In the genomic region with DNA sequence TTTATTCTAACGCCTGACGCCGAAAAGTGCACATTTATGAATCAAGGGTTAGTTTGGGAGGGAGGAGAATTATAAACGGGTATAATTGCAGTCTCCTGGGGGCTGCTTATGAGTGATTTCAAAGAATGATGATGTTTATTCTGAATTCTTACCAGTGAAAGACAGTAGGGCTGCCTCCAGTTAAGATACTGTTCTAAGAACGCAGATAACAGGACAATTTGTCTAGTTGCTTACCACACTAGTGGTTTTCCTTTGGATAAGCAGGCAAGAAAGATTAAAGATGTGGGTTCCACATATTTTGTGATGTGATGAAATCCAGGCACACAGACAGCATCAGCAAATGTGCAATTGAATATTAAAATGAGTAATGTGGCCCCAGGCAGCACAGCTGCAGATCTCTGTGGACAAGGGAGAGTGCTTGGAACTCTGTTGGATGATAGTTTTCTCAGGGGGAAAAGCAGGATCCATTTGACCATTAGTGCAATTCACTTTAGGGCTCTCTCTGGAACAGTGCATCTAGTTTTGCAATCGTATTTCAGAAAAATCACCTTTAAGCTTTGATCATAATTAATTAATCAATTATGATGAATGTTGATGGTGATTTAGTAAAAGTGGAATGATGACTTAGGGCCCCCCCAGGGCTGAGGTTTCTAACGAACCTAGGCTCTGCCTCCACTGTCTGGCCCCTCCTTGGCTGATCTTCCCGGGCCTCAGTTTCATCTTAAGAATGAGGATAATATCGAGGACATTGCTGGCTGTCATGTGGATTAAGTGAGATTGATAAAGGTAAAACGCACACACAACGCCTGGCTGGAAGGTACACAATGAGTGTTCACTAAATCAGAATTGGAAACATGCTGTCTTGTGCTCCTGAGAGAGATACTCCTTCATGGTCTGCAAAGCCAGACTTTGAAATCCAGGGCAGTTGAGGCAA, we compare ENCODE assay signal across 15 cellular contexts. TPM values are rescaled to one million over a fixed set of nuclear protein-coding genes. Genes with fewer than 3 reads are reported as not detected.
DNase-seq lines count a peak whose midpoint lies in the region; ATAC-seq, FAIRE-seq and TF ChIP-seq lines count a peak whose summit lies in the region.
"Had no signal": no experiment of that assay in that cellular context is flagged by ENCODE, and none has a peak within 500 bp of the region (broad histone marks: within the 10 kb centered on the region; RNA-seq: fewer than 3 reads in every experiment).

No MANE protein-coding gene starts in this region.

- H3K4me1 ChIP-seq in tibial artery = peaks cover 0 to 36% (median 14%) of the 10 kb centered on the region in 4 donors

- H3K4me1 Mint-ChIP-seq in nephron = peaks cover 56% of the 10 kb centered on the region

- intact Hi-C loops in tibial artery (cut with DNase I; ENCODE audit: low total_unique reads) = no loop called here
- intact Hi-C loops in left colon (cut with DNase I, micrococcal nuclease) = no loop called here

- FAIRE-seq in endometrium (lab: Jason Lieb, UNC) = peak; percentile 37

- no peaks in the 10 kb centered on the region for H3K36me3 ChIP-seq in tibial artery
- H3K36me3 ChIP-seq: right atrium auricular region, thoracic aorta had no signal

- DNase-seq in AG10803 (ENCODE audit: low read depth) (peak; percentile 87), NCI-H1436 (lab: John Stamatoyannopoulos, UW) (peak; percentile 21), islet precursor cell (no peak), tibial artery (no peak), left colon (no peak)
- DNase-seq: activated CD4-positive, alpha-beta memory T cell treated with anti-CD3 and anti-CD28 coated beads, Interleukin-2, amount 10 ng/mL, durations not matched to agents 7 days and 5 days; NK-92 treated with Interleukin-12 subunit alpha and Interleukin-12 subunit beta, amount 100 ng/mL, for 24 hours had no signal

- no peak overlapping the region for H3K4me3 Mint-ChIP-seq in nephron
- H3K4me3 Mint-ChIP-seq: activated CD4-positive, alpha-beta memory T cell treated with anti-CD3 and anti-CD28 coated beads, Interleukin-2, amount 10 ng/mL, durations not matched to agents 7 days and 5 days; activated naive CD4-positive, alpha-beta T cell treated with anti-CD3 and anti-CD28 coated beads, Interleukin-2, amount 50 U/mL, for 24 hours; T-helper 1 cell treated with Interleukin-12 subunit alpha and Interleukin-12 subunit beta and Interleukin-4 antibody, amounts not matched to agents 30 μg/mL and 1 μg/mL, for 36 hours had no signal

- peak overlapping the region; percentile 67 to 92 (median 84) for H3K27ac Mint-ChIP-seq in nephron
- H3K27ac Mint-ChIP-seq: activated CD4-positive, alpha-beta memory T cell treated with anti-CD3 and anti-CD28 coated beads, Interleukin-2, amount 10 ng/mL, durations not matched to agents 7 days and 5 days; activated naive CD4-positive, alpha-beta T cell treated with anti-CD3 and anti-CD28 coated beads, Interleukin-2, amount 50 U/mL, for 24 hours; T-helper 1 cell treated with Interleukin-12 subunit alpha and Interleukin-12 subunit beta and Interleukin-4 antibody, amounts not matched to agents 30 μg/mL and 1 μg/mL, for 36 hours had no signal

- TF ChIP-seq CTCF in AG10803 (conservative IDR thresholded peaks at IDR 0.05; ENCODE audit: low read length) (no peak), nephron (IDR thresholded peaks at IDR 0.05; ENCODE audit: unreplicated experiment in 3 of 3) (no peak), tibial artery (IDR thresholded peaks at IDR 0.05) (no peak)

- H3K36me3 Mint-ChIP-seq in nephron (ENCODE audit: low read depth) = no peaks in the 10 kb centered on the region
- H3K36me3 Mint-ChIP-seq: activated naive CD4-positive, alpha-beta T cell treated with anti-CD3 and anti-CD28 coated beads, Interleukin-2, amount 50 U/mL, for 24 hours had no signal

- H3K4me3 ChIP-seq in AG10803 (ENCODE audit: low read length) (no peak overlapping the region), tibial artery (no peak overlapping the region)
- H3K4me3 ChIP-seq: right atrium auricular region, thoracic aorta had no signal

- H3K27me3 ChIP-seq in tibial artery = no peaks in the 10 kb centered on the region
- H3K27me3 ChIP-seq: right atrium auricular region had no signal

- H3K9me3 ChIP-seq in tibial artery = no peaks in the 10 kb centered on the region
- H3K9me3 ChIP-seq: right atrium auricular region, thoracic aorta had no signal

- no peak for ATAC-seq in GM21717 (IDR thresholded peaks at IDR 0.05; ENCODE audit: unreplicated experiment)
- no peak for ATAC-seq in left colon

- H3K27me3 Mint-ChIP-seq in nephron (ENCODE audit: low read depth) = peaks cover 10% of the 10 kb centered on the region

- H3K9me3 Mint-ChIP-seq in nephron = no peaks in the 10 kb centered on the region
- H3K9me3 Mint-ChIP-seq: activated CD4-positive, alpha-beta memory T cell treated with anti-CD3 and anti-CD28 coated beads, Interleukin-2, amount 10 ng/mL, durations not matched to agents 7 days and 5 days; activated naive CD4-positive, alpha-beta T cell treated with anti-CD3 and anti-CD28 coated beads, Interleukin-2, amount 50 U/mL, for 24 hours; T-helper 1 cell treated with Interleukin-12 subunit alpha and Interleukin-12 subunit beta and Interleukin-4 antibody, amounts not matched to agents 30 μg/mL and 1 μg/mL, for 36 hours had no signal

- H3K27ac ChIP-seq in tibial artery = no peak overlapping the region
- H3K27ac ChIP-seq: C4-2B, right atrium auricular region, thoracic aorta had no signal

RNA-seq across cellular contexts. Expression of gene SULF2, which starts 5.0 kb away (rescaled TPM):
- 100 to 1,000 TPM; 124 to 177 TPM for total RNA-seq in left colon

Comparison
In these comparisons a context has a peak if more than half of its experiments do, and no peak if none do; other contexts are left out.
1. DNase-seq: peak in AG10803 (single experiment) and NCI-H1436 (single experiment); none in islet precursor cell (single experiment), tibial artery (0 of 2) and left colon (0 of 2).